Comparison of ENCODE assay signal across 20 cellular contexts in the genomic region with DNA sequence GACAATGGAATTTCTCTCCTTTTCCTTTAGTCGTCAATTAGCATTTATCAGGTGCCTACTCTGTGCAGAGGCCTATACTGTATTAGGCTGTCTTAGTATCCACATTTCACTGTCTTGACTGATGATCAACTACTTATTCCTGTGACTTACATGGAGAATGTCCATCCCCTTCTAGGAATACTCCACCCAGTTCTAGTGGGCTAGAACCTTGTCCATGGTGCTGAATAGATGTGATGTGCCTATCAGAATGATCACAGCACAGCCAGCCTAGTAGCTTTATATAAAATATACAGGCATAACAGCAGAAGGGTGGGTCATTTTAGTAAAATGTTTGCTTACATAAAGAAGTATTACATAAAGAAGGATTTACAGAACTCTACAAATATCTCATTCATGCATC.
DNase-seq lines count a peak whose midpoint lies in the region; ATAC-seq, FAIRE-seq and TF ChIP-seq lines count a peak whose summit lies in the region.
"Had no signal": no experiment of that assay in that cellular context is flagged by ENCODE, and none has a peak within 500 bp of the region (broad histone marks: within the 10 kb centered on the region; RNA-seq: fewer than 3 reads in every experiment).

No MANE protein-coding gene starts in this region.

- H3K4me1 ChIP-seq in DND-41 (ENCODE audit: insufficient read depth, low read length) = no peaks in the 10 kb centered on the region
- H3K4me1 ChIP-seq: Caco-2, esophagus squamous epithelium had no signal

- H3K27me3 ChIP-seq in DND-41 (ENCODE audit: insufficient read depth, low read length, poor library complexity) = no peaks in the 10 kb centered on the region
- H3K27me3 ChIP-seq: dorsolateral prefrontal cortex, esophagus squamous epithelium had no signal

- POLR2A ChIA-PET in WTC11 (lab: Charles Lee) = no interaction called here

- TF ChIP-seq CTCF in DND-41 (IDR thresholded peaks at IDR 0.05; ENCODE audit: borderline replicate concordance, extremely low read depth, low read length, poor library complexity, severe bottlenecking) (no peak), WTC11 (IDR thresholded peaks at IDR 0.05) (no peak)

- no peak overlapping the region for H3K27ac ChIP-seq in DND-41 (ENCODE audit: low read length)
- H3K27ac ChIP-seq: dorsolateral prefrontal cortex, esophagus squamous epithelium, thoracic aorta had no signal

- DNase-seq in DND-41 (peak; percentile 45), KBM-7 (peak; percentile 9), WTC11 (ENCODE audit: low spot score) (peak; percentile 16), islet precursor cell (peak; percentile 54), NCI-H510A (lab: John Stamatoyannopoulos, UW) (no peak), NCI-H1092 treated with DMSO at 0.1 percent for 48 hours (lab: John Stamatoyannopoulos, UW) (no peak), NCI-H774 (lab: John Stamatoyannopoulos, UW) (no peak), GM12891 (ENCODE audit: insufficient read length, low spot score) (no peak)
- DNase-seq: activated CD4-positive, alpha-beta T cell treated with anti-CD3 and anti-CD28 coated beads for 4 hours; activated CD8-positive, alpha-beta memory T cell treated with anti-CD3 and anti-CD28 coated beads, Interleukin-2, amount 50 U/mL, for 4 hours; activated naive CD4-positive, alpha-beta T cell; AML-193; dorsolateral prefrontal cortex; esophagus squamous epithelium; kidney; NCI-H1417; SHP77; T-helper 17 cell had no signal

- H3K4me3 ChIP-seq in DND-41 (ENCODE audit: low read depth in 1 of 2, low read length in 2 of 2) = no peak overlapping the region
- H3K4me3 ChIP-seq: dorsolateral prefrontal cortex, esophagus squamous epithelium, thoracic aorta had no signal

- H3K79me2 ChIP-seq in DND-41 (ENCODE audit: insufficient read depth, low read length) = no peaks in the 10 kb centered on the region

- no peaks in the 10 kb centered on the region; the same call in 1 of the 2 replicates for H3K27me3 Mint-ChIP-seq in WTC11 (ENCODE audit: low read depth)
- H3K27me3 Mint-ChIP-seq: T-helper 17 cell had no signal

- H4K20me1 ChIP-seq in DND-41 (ENCODE audit: insufficient read depth, low read length) = no peaks in the 10 kb centered on the region

- peak; percentile 76 for ATAC-seq in DND-41 (ENCODE audit: insufficient read depth, low read depth)
- peak; percentile 75 for ATAC-seq in WTC11
- ATAC-seq: T-helper 17 cell had no signal

- TF ChIP-seq POLR2A in GM12891 (IDR thresholded peaks at IDR 0.05; ENCODE audit: low read depth, low read length) = no peak

- peaks cover 16% of the 10 kb centered on the region for H3K4me1 Mint-ChIP-seq in WTC11
- H3K4me1 Mint-ChIP-seq: T-helper 17 cell had no signal

- no peaks in the 10 kb centered on the region for H3K36me3 ChIP-seq in DND-41 (ENCODE audit: insufficient read depth, low read length)
- H3K36me3 ChIP-seq: esophagus squamous epithelium, thoracic aorta had no signal

- no peak overlapping the region for H3K4me2 ChIP-seq in DND-41 (ENCODE audit: insufficient read depth, low read length)

- no peaks in the 10 kb centered on the region for H3K36me3 Mint-ChIP-seq in WTC11

- no peaks in the 10 kb centered on the region for H3K9me3 ChIP-seq in DND-41 (ENCODE audit: insufficient read depth, low read length, severe bottlenecking)
- H3K9me3 ChIP-seq: Caco-2, esophagus squamous epithelium, thoracic aorta had no signal

- 0 out of 2 replicates have a peak overlapping the region, but pooled peaks have one; percentile 27 for H3K4me3 Mint-ChIP-seq in WTC11
- H3K4me3 Mint-ChIP-seq: T-helper 17 cell had no signal

- no peak for FAIRE-seq in GM12891 (lab: Jason Lieb, UNC)
- FAIRE-seq: kidney had no signal

- CTCF ChIA-PET in WTC11 (lab: Charles Lee) = no interaction called here

- no peak overlapping the region for H2AFZ ChIP-seq in DND-41 (ENCODE audit: low read depth, low read length)

- no peak overlapping the region for H3K9ac ChIP-seq in DND-41 (ENCODE audit: low read depth, low read length)

- H3K27ac Mint-ChIP-seq in WTC11 = no peak overlapping the region
- H3K27ac Mint-ChIP-seq: T-helper 17 cell had no signal

- H3K9me3 Mint-ChIP-seq in WTC11 = no peaks in the 10 kb centered on the region

- in situ Hi-C loops in KBM-7 (cut with MboI; ENCODE audit: low pct_unique_long_range_greater_than_20kb, low sequenced_read_pairs) = no loop called here

TF ChIP-seq in WTC11, 78 proteins besides CTCF, POLR2A, EP300 and RAD21 (continues in another document):
- TF ChIP-seq ZNF423 (CRISPR knock-in tag; IDR thresholded peaks at IDR 0.05) (no peak), E2F4 (CRISPR knock-in tag; IDR thresholded peaks at IDR 0.05; ENCODE audit: borderline replicate concordance, low read depth) (no peak), JAZF1 (CRISPR knock-in tag; IDR thresholded peaks at IDR 0.05) (no peak)
- TF ChIP-seq, protein P1, sequence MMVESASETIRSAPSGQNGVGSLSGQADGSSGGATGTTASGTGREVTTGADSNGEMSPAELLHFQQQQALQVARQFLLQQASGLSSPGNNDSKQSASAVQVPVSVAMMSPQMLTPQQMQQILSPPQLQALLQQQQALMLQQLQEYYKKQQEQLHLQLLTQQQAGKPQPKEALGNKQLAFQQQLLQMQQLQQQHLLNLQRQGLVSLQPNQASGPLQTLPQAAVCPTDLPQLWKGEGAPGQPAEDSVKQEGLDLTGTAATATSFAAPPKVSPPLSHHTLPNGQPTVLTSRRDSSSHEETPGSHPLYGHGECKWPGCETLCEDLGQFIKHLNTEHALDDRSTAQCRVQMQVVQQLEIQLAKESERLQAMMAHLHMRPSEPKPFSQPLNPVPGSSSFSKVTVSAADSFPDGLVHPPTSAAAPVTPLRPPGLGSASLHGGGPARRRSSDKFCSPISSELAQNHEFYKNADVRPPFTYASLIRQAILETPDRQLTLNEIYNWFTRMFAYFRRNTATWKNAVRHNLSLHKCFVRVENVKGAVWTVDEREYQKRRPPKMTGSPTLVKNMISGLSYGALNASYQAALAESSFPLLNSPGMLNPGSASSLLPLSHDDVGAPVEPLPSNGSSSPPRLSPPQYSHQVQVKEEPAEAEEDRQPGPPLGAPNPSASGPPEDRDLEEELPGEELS (CRISPR knock-in tag; IDR thresholded peaks at IDR 0.05) = no peak

TF ChIP-seq in GM12891, 5 proteins besides CTCF, POLR2A, EP300 and RAD21:
- TF ChIP-seq TAF1 (IDR thresholded peaks at IDR 0.05; ENCODE audit: low read depth, low read length) (no peak), POU2F2 (IDR thresholded peaks at IDR 0.05; ENCODE audit: low read depth, low read length) (no peak), PAX5 (IDR thresholded peaks at IDR 0.05; ENCODE audit: insufficient read depth, low read length, severe bottlenecking) (no peak), POLR2AphosphoS5 (IDR thresholded peaks at IDR 0.05; ENCODE audit: low read depth, low read length) (no peak), SPI1 (IDR thresholded peaks at IDR 0.05; ENCODE audit: low read depth, low read length) (no peak)
TF ChIP-seq in GM12891: peak in this region for 0.

Comparison
In these comparisons a context has a peak if more than half of its experiments do, and no peak if none do; other contexts are left out.
1. DNase-seq: peak in DND-41 (single experiment), KBM-7 (single experiment), WTC11 (single experiment) and islet precursor cell (single experiment); none in NCI-H510A (single experiment), NCI-H1092 treated with DMSO at 0.1 percent for 48 hours (single experiment), NCI-H774 (single experiment) and GM12891 (single experiment).